Comparison of ENCODE assay signal across 1 cellular context in genomic region chr7:133196872-133197612, GRCh38.
TF ChIP-seq lines count a peak whose summit lies in the region.

No MANE protein-coding gene starts in this region.

TF ChIP-seq in neural cell, 6 proteins besides CTCF, POLR2A, EP300 and RAD21 (continued from another document):
- TF ChIP-seq REST (IDR thresholded peaks at IDR 0.05; ENCODE audit: borderline replicate concordance) (no peak), EZH2 (IDR thresholded peaks at IDR 0.05; ENCODE audit: borderline replicate concordance, insufficient read depth, low read length, poor library complexity, severe bottlenecking) (no peak)
TF ChIP-seq in neural cell: peak in this region for 0.
